12 cellular contexts compared by ENCODE assay signal in the genomic region with DNA sequence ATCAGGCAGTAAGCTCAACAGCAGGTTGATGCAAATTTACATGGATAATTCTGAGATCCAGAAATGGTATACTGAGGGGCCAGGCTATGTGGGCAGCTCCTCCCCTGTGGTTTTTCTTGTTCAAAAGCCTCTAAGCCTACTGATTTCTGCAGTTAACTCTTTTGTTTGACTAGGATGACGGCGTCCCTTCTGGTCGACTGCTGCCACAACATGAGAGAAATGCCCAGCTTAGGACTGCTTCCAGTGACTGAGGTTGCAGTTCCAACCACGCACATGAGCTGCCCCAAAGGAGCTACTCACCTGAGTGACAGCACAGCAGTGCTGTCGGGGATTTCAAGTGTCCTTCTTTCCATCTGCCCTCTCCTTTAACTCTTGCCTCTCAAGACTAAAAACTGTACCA.
A peak's percentile ranks its signal among the peaks of the same experiment; 100 is the strongest.
DNase-seq lines count a peak whose midpoint lies in the region; ATAC-seq and TF ChIP-seq lines count a peak whose summit lies in the region.
"Had no signal": no experiment of that assay in that cellular context is flagged by ENCODE, and none has a peak within 500 bp of the region (broad histone marks: within the 10 kb centered on the region; RNA-seq: fewer than 3 reads in every experiment).

No MANE protein-coding gene starts in this region.

- H3K4me3 ChIP-seq in GM12875 (ENCODE audit: low read depth, low read length): no peak overlapping the region
- H3K4me3 ChIP-seq: breast epithelium had no signal

- no peaks in the 10 kb centered on the region for H3K36me3 Mint-ChIP-seq in brain
- H3K36me3 Mint-ChIP-seq: stimulated activated effector memory CD8-positive, alpha-beta T cell treated with anti-CD3 and anti-CD28 coated beads, Interleukin-12 subunit alpha, Interleukin-12 subunit beta, amount 100 ng/mL, for 72 hours had no signal

- H3K4me3 Mint-ChIP-seq in brain: peak overlapping the region in 1 of 5 experiments; percentile 58
- H3K4me3 Mint-ChIP-seq: activated B cell treated with CpG ODN at 0.5 μM for 24 hours; stimulated activated effector memory CD8-positive, alpha-beta T cell treated with anti-CD3 and anti-CD28 coated beads, Interleukin-12 subunit alpha, Interleukin-12 subunit beta, amount 100 ng/mL, for 72 hours had no signal

- TF ChIP-seq CTCF in GM12875 (IDR thresholded peaks at IDR 0.05; ENCODE audit: borderline replicate concordance, insufficient read depth, low read depth, low read length): 0 out of 2 replicates have a peak, but pooled peaks have one; percentile 9
- peak in 1 of 2 experiments; percentile 57 for TF ChIP-seq CTCF in brain (conservative IDR thresholded peaks at IDR 0.05)

- ATAC-seq in HG03175 (IDR thresholded peaks at IDR 0.05; ENCODE audit: unreplicated experiment): no peak
- ATAC-seq: stimulated activated effector memory CD8-positive, alpha-beta T cell treated with anti-CD3 and anti-CD28 coated beads, Interleukin-12 subunit alpha, Interleukin-12 subunit beta, amount 100 ng/mL, for 72 hours had no signal

- DNase-seq in NCI-H1694 treated with DMSO at 0.1 percent for 48 hours (lab: John Stamatoyannopoulos, UW): peak; percentile 54
- DNase-seq in pons (ENCODE audit: low spot score): peak; percentile 4
- DNase-seq in activated effector memory CD4-positive, alpha-beta T cell treated with Interleukin-2 at 50 U/mL for 16 hours: no peak
- no peak for DNase-seq in Kasumi-1 (lab: John Stamatoyannopoulos, UW)
- DNase-seq: activated B cell treated with CpG ODN at 0.5 μM for 24 hours, kidney glomerular epithelial cell, NCI-H146 had no signal

- peak overlapping the region in 3 of 5 experiments; percentile 51 to 55 (median 55) for H3K27ac Mint-ChIP-seq in brain
- H3K27ac Mint-ChIP-seq: activated B cell treated with CpG ODN at 0.5 μM for 24 hours; stimulated activated effector memory CD8-positive, alpha-beta T cell treated with anti-CD3 and anti-CD28 coated beads, Interleukin-12 subunit alpha, Interleukin-12 subunit beta, amount 100 ng/mL, for 72 hours had no signal

- H3K4me1 Mint-ChIP-seq in brain: peaks cover 28% of the 10 kb centered on the region
- H3K4me1 Mint-ChIP-seq: activated B cell treated with CpG ODN at 0.5 μM for 24 hours; stimulated activated effector memory CD8-positive, alpha-beta T cell treated with anti-CD3 and anti-CD28 coated beads, Interleukin-12 subunit alpha, Interleukin-12 subunit beta, amount 100 ng/mL, for 72 hours had no signal

- H3K27me3 Mint-ChIP-seq in brain: no peaks in the 10 kb centered on the region
- H3K27me3 Mint-ChIP-seq: activated B cell treated with CpG ODN at 0.5 μM for 24 hours had no signal

- peaks cover 0 to 6% (median 0%) of the 10 kb centered on the region in 5 experiments for H3K9me3 Mint-ChIP-seq in brain

Comparison
In these comparisons a context has a peak if more than half of its experiments do, and no peak if none do; other contexts are left out.
1. DNase-seq: peak in NCI-H1694 treated with DMSO at 0.1 percent for 48 hours (single experiment) and pons (single experiment); none in activated effector memory CD4-positive, alpha-beta T cell treated with Interleukin-2 at 50 U/mL for 16 hours (single experiment) and Kasumi-1 (0 of 2).